In genomic region chr12:53200458-53201169, GRCh38 we compare ENCODE assay signal across 11 cellular contexts. TPM values are rescaled to one million over a fixed set of nuclear protein-coding genes. Genes with fewer than 3 reads are reported as not detected.
DNase-seq lines count a peak whose midpoint lies in the region; ATAC-seq and TF ChIP-seq lines count a peak whose summit lies in the region.
"Had no signal": no experiment of that assay in that cellular context is flagged by ENCODE, and none has a peak within 500 bp of the region (broad histone marks: within the 10 kb centered on the region; RNA-seq: fewer than 3 reads in every experiment).

No MANE protein-coding gene starts in this region.

- H3K9me2 ChIP-seq in GM23338 (ENCODE audit: insufficient read depth) (no peaks in the 10 kb centered on the region), OCI-LY1 (ENCODE audit: low read depth, low read length) (no peaks in the 10 kb centered on the region)

- no peaks in the 10 kb centered on the region; the same call in 1 of the 3 replicates for H3K9me3 Mint-ChIP-seq in GM23338

- no peaks in the 10 kb centered on the region for H3K9me3 ChIP-seq in OCI-LY1 (ENCODE audit: low read length)

- H3F3A ChIP-seq in GM23338 (replicated peaks; ENCODE audit: low read depth) (no peaks in the 10 kb centered on the region), OCI-LY1 (ENCODE audit: insufficient read depth, low read length) (no peaks in the 10 kb centered on the region)

- H3K4me3 ChIP-seq in GM23338, result no peak overlapping the region
- peak overlapping the region; percentile 20 for H3K4me3 ChIP-seq in OCI-LY1 (ENCODE audit: low read depth, low read length, poor library complexity, severe bottlenecking)

- H3K27ac ChIP-seq in GM23338 (ENCODE audit: low read depth), result no peak overlapping the region
- peak overlapping the region; percentile 87 for H3K27ac ChIP-seq in OCI-LY1 (ENCODE audit: low read depth, low read length, poor library complexity, severe bottlenecking)

- H4K20me1 ChIP-seq in GM23338 (replicated peaks; ENCODE audit: insufficient read depth) (no peaks in the 10 kb centered on the region; the same call in 1 of the 2 replicates), OCI-LY1 (ENCODE audit: insufficient read depth, low read length) (no peaks in the 10 kb centered on the region)

- peak; percentile 47 for ATAC-seq in GM18867 (IDR thresholded peaks at IDR 0.05; ENCODE audit: unreplicated experiment)
- no peak for ATAC-seq in GM23338
- ATAC-seq: esophagus mucosa, right cardiac atrium had no signal

- peaks cover 2% of the 10 kb centered on the region; the same call in 1 of the 3 replicates for H3K4me1 Mint-ChIP-seq in GM23338

- H2AFZ ChIP-seq in GM23338 (0 out of 2 replicates have a peak overlapping the region, but pooled peaks have one; percentile 18), OCI-LY1 (ENCODE audit: low read length) (no peak overlapping the region)

- H3K27me3 Mint-ChIP-seq in GM23338 (ENCODE audit: insufficient read depth, low read depth, poor library complexity), result peaks cover 31% of the 10 kb centered on the region

- no peak overlapping the region for H3K27ac Mint-ChIP-seq in GM23338

- H3K4me3 Mint-ChIP-seq in GM23338, result no peak overlapping the region

- no peaks in the 10 kb centered on the region for H3K36me3 Mint-ChIP-seq in GM23338 (ENCODE audit: low read depth)

- H3K4me2 ChIP-seq in GM23338 (no peak overlapping the region), OCI-LY1 (ENCODE audit: low read length) (peak overlapping the region; percentile 48)

- peaks cover 58% of the 10 kb centered on the region for H3K27me3 ChIP-seq in GM23338 (ENCODE audit: insufficient read depth)
- no peaks in the 10 kb centered on the region for H3K27me3 ChIP-seq in OCI-LY1 (ENCODE audit: insufficient read depth, low read length)

- peak overlapping the region; percentile 39; the same call in 1 of the 2 replicates for H3K9ac ChIP-seq in OCI-LY1 (ENCODE audit: low read length)

- H3K36me3 ChIP-seq in GM23338 (ENCODE audit: insufficient read depth) (no peaks in the 10 kb centered on the region), OCI-LY1 (ENCODE audit: insufficient read depth, low read length) (no peaks in the 10 kb centered on the region)

- TF ChIP-seq CTCF in GM23338 (conservative IDR thresholded peaks at IDR 0.05; ENCODE audit: low read depth in 2 of 2), result no peak
- no peak for TF ChIP-seq CTCF in OCI-LY1 (IDR thresholded peaks at IDR 0.05; ENCODE audit: low read length)

- H3K4me1 ChIP-seq in GM23338 (ENCODE audit: insufficient read depth) (no peaks in the 10 kb centered on the region; the same call in 1 of the 2 replicates), OCI-LY1 (ENCODE audit: insufficient read depth, low read length, severe bottlenecking) (peaks cover 76% of the 10 kb centered on the region)

- H3K79me2 ChIP-seq in GM23338 (replicated peaks; ENCODE audit: insufficient read depth) (no peaks in the 10 kb centered on the region), OCI-LY1 (ENCODE audit: insufficient read depth, low read length) (no peaks in the 10 kb centered on the region)

- no peak for DNase-seq in GM23338 (ENCODE audit: low spot score)
- peak; percentile 34 for DNase-seq in kidney tubule cell (ENCODE audit: low spot score)
- DNase-seq in AML-193 (lab: John Stamatoyannopoulos, UW), result no peak
- DNase-seq in hypothalamus (lab: John Stamatoyannopoulos, UW), result no peak
- no peak for DNase-seq in activated gamma-delta T cell treated with Interleukin-2 at 50 U/mL for 16 hours
- no peak for DNase-seq in SW 1271 (lab: John Stamatoyannopoulos, UW)
- DNase-seq: T-helper 9 cell had no signal

TF ChIP-seq in GM23338, 12 proteins besides CTCF, POLR2A, EP300 and RAD21 (continues in another document):
- TF ChIP-seq REST (IDR thresholded peaks at IDR 0.05; ENCODE audit: unreplicated experiment) (no peak), NANOG (IDR thresholded peaks at IDR 0.05; ENCODE audit: borderline replicate concordance) (no peak), JUNB (IDR thresholded peaks at IDR 0.05; ENCODE audit: unreplicated experiment) (no peak), ETS1 (IDR thresholded peaks at IDR 0.05) (no peak), CREB1 (CRISPR knock-in tag; IDR thresholded peaks at IDR 0.05; ENCODE audit: low read depth) (no peak), EZH2phosphoT487 (IDR thresholded peaks at IDR 0.05; ENCODE audit: unreplicated experiment) (no peak), POLR2AphosphoS5 (IDR thresholded peaks at IDR 0.05; ENCODE audit: low read depth) (no peak)

RNA-seq across cellular contexts. Expression of gene ITGB7, which starts 6.4 kb away (rescaled TPM):
- total RNA-seq in GM23338 (2014; rRNA removed; shearing (Covaris generic)), result 0.39 TPM in 1 of 2 replicates, not detected in the other
- polyA plus RNA-seq in GM23338 (2016; fragmentation: Nextera tagmentation; extraction: Ambion mirVana), result 0.32 and 0.43 TPM in 2 replicates

RNA-seq across cellular contexts. Expression of gene CSAD, which starts 19.9 kb away (rescaled TPM):
- total RNA-seq in GM23338 (2014; rRNA removed; shearing (Covaris generic)), result 3.6 and 7.1 TPM in 2 replicates
- 3.1 and 3.2 TPM in 2 replicates for polyA plus RNA-seq in GM23338 (2016; fragmentation: Nextera tagmentation; extraction: Ambion mirVana)

RNA-seq across cellular contexts. Expression of gene ZNF740, which starts 20.1 kb away (rescaled TPM):
- total RNA-seq in GM23338 (2014; rRNA removed; shearing (Covaris generic)), result 13.0 and 13.2 TPM in 2 replicates
- polyA plus RNA-seq in GM23338 (2016; fragmentation: Nextera tagmentation; extraction: Ambion mirVana), result 1.3 and 2.6 TPM in 2 replicates

RNA-seq across cellular contexts. Expression of gene RARG, which starts 31.4 kb away (rescaled TPM):
- 39.3 and 50.2 TPM in 2 replicates for total RNA-seq in GM23338 (2014; rRNA removed; shearing (Covaris generic))
- polyA plus RNA-seq in GM23338 (2016; fragmentation: Nextera tagmentation; extraction: Ambion mirVana), result 16.4 and 18.5 TPM in 2 replicates
